Comparison of ENCODE assay signal across 8 cellular contexts in genomic region chr22:38271927-38272372, GRCh38. TPM values are rescaled to one million over a fixed set of nuclear protein-coding genes. Genes with fewer than 3 reads are reported as not detected.
DNase-seq lines count a peak whose midpoint lies in the region; ATAC-seq and TF ChIP-seq lines count a peak whose summit lies in the region.

No MANE protein-coding gene starts in this region.

- no peak for DNase-seq in BE2C
- no peak for DNase-seq in HCT116 (ENCODE audit: low read depth, low spot score)
- peak; percentile 53 to 62 for DNase-seq in foreskin keratinocyte
- no peak for DNase-seq in trophoblast cell
- DNase-seq in mesenteric fat pad (ENCODE audit: low spot score): no peak
- no peak for DNase-seq in ecto neural progenitor cell (ENCODE audit: low spot score)

- H3K27me3 ChIP-seq in BE2C (no peaks in the 10 kb centered on the region), HCT116 (ENCODE audit: insufficient read depth, low read length) (no peaks in the 10 kb centered on the region), foreskin keratinocyte (no peaks in the 10 kb centered on the region), trophoblast cell (ENCODE audit: insufficient read depth, low read length) (no peaks in the 10 kb centered on the region)

- no peak for TF ChIP-seq POLR2A in HCT116 (IDR thresholded peaks at IDR 0.05; ENCODE audit: borderline replicate concordance, extremely low read depth, insufficient read depth, insufficient read length)

- intact Hi-C loops in HCT116 (cut with micrococcal nuclease): no loop called here

- H3K27ac ChIP-seq in HCT116 (ENCODE audit: low read depth, low read length) (peak overlapping the region; percentile 77), VCaP (peak overlapping the region; percentile 83), foreskin keratinocyte (peak overlapping the region; percentile 77), trophoblast cell (ENCODE audit: low read depth, low read length) (no peak overlapping the region)

- H2AFZ ChIP-seq in HCT116 (ENCODE audit: low read depth, low read length, poor library complexity, severe bottlenecking) (no peak overlapping the region), trophoblast cell (ENCODE audit: insufficient read depth, low read length, poor library complexity) (peak overlapping the region; percentile 66)

- H3K4me1 ChIP-seq in BE2C (peaks cover 7% of the 10 kb centered on the region), HCT116 (ENCODE audit: control insufficient read depth in 1 of 2, insufficient read depth in 2 of 2, low read length in 2 of 2) (peaks cover 20 to 34% of the 10 kb centered on the region in 2 experiments; a peak in 3 of 4 replicates), foreskin keratinocyte (no peaks in the 10 kb centered on the region), trophoblast cell (ENCODE audit: control insufficient read depth in 1 of 2, insufficient read depth in 2 of 2, low read length in 2 of 2) (peaks cover 23 to 36% of the 10 kb centered on the region in 2 experiments)

- RAD21 ChIA-PET in HCT116 (lab: Charles Lee; ENCODE audit: low non-redundant PET in 1 of 2, low total read pairs in 2 of 2, uncharacterized antibody in 2 of 2, unreplicated experiment in 2 of 2): no interaction called here

- no peak overlapping the region for H2BK12ac ChIP-seq in trophoblast cell (ENCODE audit: low read length)

- no peaks in the 10 kb centered on the region for H4K20me1 ChIP-seq in HCT116 (ENCODE audit: insufficient read depth)

- H3K14ac ChIP-seq in trophoblast cell (ENCODE audit: low read length): peak overlapping the region; percentile 88

- peak overlapping the region; percentile 85 for H3K4me2 ChIP-seq in HCT116 (ENCODE audit: low read length)
- peak overlapping the region; percentile 68 for H3K4me2 ChIP-seq in trophoblast cell (ENCODE audit: low read length)

- peak overlapping the region; percentile 92 for H3K9ac ChIP-seq in HCT116 (ENCODE audit: low read length)
- H3K9ac ChIP-seq in trophoblast cell (ENCODE audit: low read length): peak overlapping the region; percentile 88

- H3K23ac ChIP-seq in trophoblast cell (ENCODE audit: low read length): no peak overlapping the region

- H3K36me3 ChIP-seq in BE2C: no peaks in the 10 kb centered on the region
- no peaks in the 10 kb centered on the region for H3K36me3 ChIP-seq in HCT116 (ENCODE audit: control insufficient read depth in 1 of 2, insufficient read depth in 2 of 2, low read length in 2 of 2)
- H3K36me3 ChIP-seq in trophoblast cell (ENCODE audit: control insufficient read depth in 1 of 2, insufficient read depth in 2 of 2, low read length in 2 of 2): peaks cover 4 to 15% of the 10 kb centered on the region in 2 experiments

- H3K9me3 ChIP-seq in BE2C: no peaks in the 10 kb centered on the region
- no peaks in the 10 kb centered on the region for H3K9me3 ChIP-seq in HCT116 (ENCODE audit: control insufficient read depth in 1 of 2, insufficient read depth in 1 of 2, low read depth in 1 of 2, low read length in 2 of 2)
- no peaks in the 10 kb centered on the region for H3K9me3 ChIP-seq in trophoblast cell (ENCODE audit: insufficient read depth, low read depth, low read length)

- peak overlapping the region; percentile 77 for H3K4ac ChIP-seq in trophoblast cell (ENCODE audit: low read depth, low read length)

- peak overlapping the region; percentile 71 for H4K12ac ChIP-seq in trophoblast cell (ENCODE audit: low read depth, low read length)

- H4K8ac ChIP-seq in trophoblast cell (ENCODE audit: low read depth, low read length): peak overlapping the region; percentile 55

- H3K79me2 ChIP-seq in HCT116 (ENCODE audit: insufficient read depth, low read length): peaks cover 53% of the 10 kb centered on the region
- H3K79me2 ChIP-seq in trophoblast cell (ENCODE audit: control insufficient read depth, insufficient read depth, low read length, poor library complexity): peaks cover 25% of the 10 kb centered on the region

- ATAC-seq in HCT116 (peak; percentile 33), foreskin keratinocyte (peak; percentile 47), HG03378 (IDR thresholded peaks at IDR 0.05; ENCODE audit: unreplicated experiment) (no peak)

- BruUV-seq in HCT116 (replicated peaks; lab: Mats Ljungman, UMichigan): no TSS peak

- H2BK5ac ChIP-seq in trophoblast cell (ENCODE audit: low read depth, low read length, poor library complexity): no peak overlapping the region

- TF ChIP-seq CTCF in BE2C (IDR thresholded peaks at IDR 0.05; ENCODE audit: low read depth, low read length) (no peak), HCT116 (IDR thresholded peaks at IDR 0.05 in 2 of 3, conservative IDR thresholded peaks at IDR 0.05 in 1 of 3; ENCODE audit: borderline replicate concordance in 1 of 3, insufficient read depth in 1 of 3, low read depth in 2 of 3, low read length in 2 of 3) (no peak), VCaP (conservative IDR thresholded peaks at IDR 0.05) (no peak), foreskin keratinocyte (conservative IDR thresholded peaks at IDR 0.05) (no peak)

- no peaks in the 10 kb centered on the region for H3K9me2 ChIP-seq in HCT116 (ENCODE audit: insufficient read depth)

- peaks cover 12% of the 10 kb centered on the region for H3K79me1 ChIP-seq in trophoblast cell (ENCODE audit: low read length)

- POLR2A ChIA-PET in HCT116 (lab: Charles Lee): no interaction called here

- WGBS in trophoblast cell (ENCODE audit: extremely low coverage, insufficient coverage, insufficient read length): no CpG with 5 or more reads among the region's 7 CpGs

- H2BK120ac ChIP-seq in trophoblast cell (ENCODE audit: insufficient read depth, low read length, poor library complexity): peak overlapping the region; percentile 67

- TF ChIP-seq RAD21 in HCT116 (IDR thresholded peaks at IDR 0.05; ENCODE audit: low read depth): no peak

- H3K18ac ChIP-seq in trophoblast cell (ENCODE audit: low read length): peak overlapping the region; percentile 77

- H2AK5ac ChIP-seq in trophoblast cell (ENCODE audit: low read length): peak overlapping the region; percentile 77

- CTCF ChIA-PET in HCT116 (lab: Charles Lee): no interaction called here

- peak overlapping the region; percentile 84 for H4K91ac ChIP-seq in trophoblast cell (ENCODE audit: low read depth, low read length)

- H3K4me3 ChIP-seq in BE2C (ENCODE audit: low read depth, low read length) (peak overlapping the region; percentile 74), HCT116 (replicated peaks in 1 of 2; ENCODE audit: low read depth in 1 of 2, low read length in 2 of 2) (peak overlapping the region; percentile 88 to 96), trophoblast cell (ENCODE audit: low read depth, low read length) (peak overlapping the region; percentile 97)

TF ChIP-seq in HCT116, 20 proteins besides CTCF, POLR2A, EP300 and RAD21:
- no peak for TF ChIP-seq CBX3 (IDR thresholded peaks at IDR 0.05; ENCODE audit: low read depth)
- TF ChIP-seq ELF1 (IDR thresholded peaks at IDR 0.05; ENCODE audit: borderline replicate concordance, low read depth): no peak
- TF ChIP-seq CEBPB (IDR thresholded peaks at IDR 0.05; ENCODE audit: low read depth): no peak
- TF ChIP-seq EZH2phosphoT487 (IDR thresholded peaks at IDR 0.05; ENCODE audit: borderline replicate concordance): no peak
- TF ChIP-seq YY1 (IDR thresholded peaks at IDR 0.05; ENCODE audit: extremely low read depth, insufficient replicate concordance, low read depth, low read length): no peak
- TF ChIP-seq FOSL1 (IDR thresholded peaks at IDR 0.05; ENCODE audit: low read depth): no peak
- TF ChIP-seq MAX (IDR thresholded peaks at IDR 0.05): no peak
- no peak for TF ChIP-seq REST (IDR thresholded peaks at IDR 0.05; ENCODE audit: low read depth)
- no peak for TF ChIP-seq JUND (IDR thresholded peaks at IDR 0.05)
- no peak for TF ChIP-seq POLR2AphosphoS5 (IDR thresholded peaks at IDR 0.05; ENCODE audit: low read depth, low read length)

RNA-seq across cellular contexts. Expression of gene TMEM184B, which starts 0.9 kb away (rescaled TPM):
- polyA plus RNA-seq in BE2C (2012; ENCODE audit: insufficient read depth, insufficient read length, low read depth): 51.4 TPM
- total RNA-seq in HCT116 (2021; ENCODE audit: unreplicated experiment): 66.0 TPM
- 51.2 and 55.1 TPM in 2 replicates for polyA plus RNA-seq in HCT116 (2012)
- total RNA-seq in foreskin keratinocyte: 54.0 and 55.7 TPM in 2 replicates
- 37.1 and 43.9 TPM in 2 replicates for polyA plus RNA-seq in foreskin keratinocyte
- polyA plus RNA-seq in trophoblast cell (2013): 88.3 and 94.8 TPM in 2 replicates
- total RNA-seq in mesenteric fat pad: 84.4 TPM

RNA-seq across cellular contexts. Expression of gene CSNK1E, which starts 45.3 kb away (rescaled TPM):
- 460 TPM for polyA plus RNA-seq in BE2C (2012; ENCODE audit: insufficient read depth, insufficient read length, low read depth)
- total RNA-seq in HCT116 (2021; ENCODE audit: unreplicated experiment) (190 TPM), foreskin keratinocyte (194 and 204 TPM in 2 replicates), mesenteric fat pad (138 TPM)
- 148 and 171 TPM in 2 replicates for polyA plus RNA-seq in HCT116 (2012)
- 134 and 153 TPM in 2 replicates for polyA plus RNA-seq in foreskin keratinocyte
- polyA plus RNA-seq in trophoblast cell (2013): 172 and 176 TPM in 2 replicates

Comparison
In these comparisons a context has a peak if more than half of its experiments do, and no peak if none do; other contexts are left out.
1. DNase-seq: peak in foreskin keratinocyte (2 of 2); none in BE2C (single experiment), HCT116 (single experiment), trophoblast cell (0 of 2), mesenteric fat pad (single experiment) and ecto neural progenitor cell (single experiment).
2. Peak in every context shown above with its lines, with median percentiles within 50 percentile points of each other: H3K4me3 ChIP-seq.